ENCODE assay signal across 16 cellular contexts in the genomic region with DNA sequence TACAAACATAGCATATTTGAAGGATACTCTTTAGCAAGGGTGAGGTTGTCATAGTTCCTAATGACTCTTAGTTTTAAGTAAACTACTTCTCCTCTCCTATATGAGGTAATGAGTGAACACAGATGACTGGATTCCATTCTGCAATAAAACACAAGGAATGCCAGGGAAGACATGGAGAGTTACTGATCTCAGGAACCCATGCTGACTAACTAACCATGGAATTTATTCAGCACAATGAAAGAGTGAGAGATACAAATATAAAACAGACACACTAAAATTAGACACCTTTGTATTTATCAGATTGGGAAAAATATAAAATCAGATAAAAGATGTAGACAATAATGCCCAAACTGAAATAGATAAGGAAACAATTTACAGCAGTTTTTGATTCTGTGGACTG.
DNase-seq lines count a peak whose midpoint lies in the region; ATAC-seq and TF ChIP-seq lines count a peak whose summit lies in the region.
"Had no signal": no experiment of that assay in that cellular context is flagged by ENCODE, and none has a peak within 500 bp of the region (broad histone marks: within the 10 kb centered on the region; RNA-seq: fewer than 3 reads in every experiment).

No MANE protein-coding gene starts in this region.

- H3K36me3 ChIP-seq in MM.1S (replicated peaks; ENCODE audit: insufficient read depth, low read length) = no peaks in the 10 kb centered on the region
- H3K36me3 ChIP-seq: suprapubic skin had no signal

- TF ChIP-seq CTCF in cardiac fibroblast (IDR thresholded peaks at IDR 0.05; ENCODE audit: low read depth, low read length) = no peak
- TF ChIP-seq CTCF in MM.1S (IDR thresholded peaks at IDR 0.05; ENCODE audit: low read length) = no peak

- DNase-seq in ACHN (peak; percentile 83), M059J (ENCODE audit: low read depth) (peak; percentile 85), cardiac fibroblast (ENCODE audit: low read depth in 2 of 2) (peak; percentile 24 to 70), kidney glomerular epithelial cell (lab: John Stamatoyannopoulos, UW) (peak; percentile 96), OCI-M1 (lab: John Stamatoyannopoulos, UW) (no peak), GM19240 (ENCODE audit: insufficient read length, low spot score) (no peak), MM.1S (no peak)
- DNase-seq: activated CD4-positive, CD25-positive, alpha-beta regulatory T cell; caudate nucleus; CD4-positive, CD25-positive, alpha-beta regulatory T cell; naive B cell; NCI-H146; SW 1271 had no signal

- H3K4me1 ChIP-seq in MM.1S (ENCODE audit: low read length) = no peaks in the 10 kb centered on the region
- H3K4me1 ChIP-seq: suprapubic skin had no signal

- no peaks in the 10 kb centered on the region for H3K27me3 ChIP-seq in MM.1S (replicated peaks; ENCODE audit: insufficient read depth, low read length)
- H3K27me3 ChIP-seq: suprapubic skin had no signal

- in situ Hi-C loops in ACHN (cut with HindIII; ENCODE audit: low pct_ligation_motif_present, low pct_unique_long_range_greater_than_20kb, low sequenced_read_pairs) = no loop called here

- no peak overlapping the region for H2AFZ ChIP-seq in MM.1S (ENCODE audit: low read length)

- H3K4me2 ChIP-seq in MM.1S (ENCODE audit: low read depth, low read length) = no peak overlapping the region

- H3K9ac ChIP-seq in MM.1S (ENCODE audit: low read length) = no peak overlapping the region

- H3F3A ChIP-seq in MM.1S (ENCODE audit: insufficient read depth, low read length) = no peaks in the 10 kb centered on the region

- H3K9me2 ChIP-seq in MM.1S (replicated peaks; ENCODE audit: insufficient read depth, low read length) = no peaks in the 10 kb centered on the region

- H3K79me2 ChIP-seq in MM.1S (ENCODE audit: low read length) = no peaks in the 10 kb centered on the region

- ATAC-seq in GM19395 (IDR thresholded peaks at IDR 0.05; ENCODE audit: unreplicated experiment) = no peak
- ATAC-seq: left lobe of liver had no signal

- no peaks in the 10 kb centered on the region for H3K9me3 ChIP-seq in MM.1S (replicated peaks; ENCODE audit: insufficient read depth, low read length)
- H3K9me3 ChIP-seq: suprapubic skin had no signal

- H3K4me3 ChIP-seq in cardiac fibroblast (replicated peaks in 1 of 2; ENCODE audit: low read depth in 2 of 2, low read length in 2 of 2) (no peak overlapping the region), MM.1S (ENCODE audit: low read length) (no peak overlapping the region)
- H3K4me3 ChIP-seq: suprapubic skin had no signal

- H3K27ac ChIP-seq in MM.1S (ENCODE audit: low read length) = no peak overlapping the region
- H3K27ac ChIP-seq: suprapubic skin had no signal

- no peaks in the 10 kb centered on the region for H4K20me1 ChIP-seq in MM.1S (ENCODE audit: insufficient read depth, low read length)

Comparison
In these comparisons a context has a peak if more than half of its experiments do, and no peak if none do; other contexts are left out.
1. DNase-seq: peak in ACHN (single experiment), M059J (single experiment), cardiac fibroblast (2 of 2) and kidney glomerular epithelial cell (single experiment); none in OCI-M1 (single experiment), GM19240 (single experiment) and MM.1S (single experiment).